13 cellular contexts compared by ENCODE assay signal in the genomic region with DNA sequence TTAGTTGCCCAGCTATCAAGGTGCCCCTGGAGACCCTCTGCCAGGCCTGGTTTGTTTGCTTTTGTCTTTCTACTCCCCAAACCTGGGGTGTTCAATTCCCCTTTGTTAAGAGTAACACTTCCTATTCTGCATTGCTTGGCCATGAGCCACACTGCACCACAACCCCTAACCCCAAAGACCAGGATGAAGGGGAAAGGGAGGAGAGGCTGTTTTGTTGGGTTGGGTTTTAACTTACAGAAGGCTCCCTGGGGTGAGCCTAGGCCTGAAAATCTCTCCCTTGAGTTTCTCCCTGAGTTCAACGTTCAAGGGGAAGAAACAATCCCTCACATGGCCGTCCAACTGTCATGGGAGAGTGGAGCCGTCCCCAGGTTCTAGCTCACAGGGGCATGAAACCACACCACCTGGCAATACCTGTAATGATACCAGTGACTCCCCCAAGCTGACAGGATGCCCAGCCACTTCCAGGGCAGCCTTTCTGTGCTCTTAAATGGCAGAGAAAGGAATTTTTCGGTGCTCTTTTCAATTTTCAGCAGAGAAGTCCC.
A peak's percentile ranks its signal among the peaks of the same experiment; 100 is the strongest.
DNase-seq lines count a peak whose midpoint lies in the region; ATAC-seq lines count a peak whose summit lies in the region.
"Had no signal": no experiment of that assay in that cellular context is flagged by ENCODE, and none has a peak within 500 bp of the region (broad histone marks: within the 10 kb centered on the region; RNA-seq: fewer than 3 reads in every experiment).

No MANE protein-coding gene starts in this region.

- peaks cover 83% of the 10 kb centered on the region for H3K4me1 Mint-ChIP-seq in stimulated activated memory B cell treated with anti-CD40 and anti-IgM and Interleukin-4, amounts not matched to agents 10 μg/mL and 1 μg/mL and 100 μg/mL, for 72 hours

- H3K27me3 ChIP-seq in duodenal mucosa (ENCODE audit: control insufficient read depth in 1 of 2, insufficient read depth in 2 of 2, low read length in 2 of 2): no peaks in the 10 kb centered on the region

- ATAC-seq in stimulated activated memory B cell treated with anti-CD40 and anti-IgM and Interleukin-4, amounts not matched to agents 10 μg/mL and 1 μg/mL and 100 μg/mL, for 72 hours: no peak

- H3K9me3 Mint-ChIP-seq in stimulated activated memory B cell treated with anti-CD40 and anti-IgM and Interleukin-4, amounts not matched to agents 10 μg/mL and 1 μg/mL and 100 μg/mL, for 72 hours: no peaks in the 10 kb centered on the region
- H3K9me3 Mint-ChIP-seq: activated naive CD8-positive, alpha-beta T cell treated with anti-CD3 and anti-CD28 coated beads, Interleukin-2, amount 10 ng/mL, durations not matched to agents 7 days and 5 days had no signal

- peaks cover 4% of the 10 kb centered on the region for H3K36me3 Mint-ChIP-seq in stimulated activated memory B cell treated with anti-CD40 and anti-IgM and Interleukin-4, amounts not matched to agents 10 μg/mL and 1 μg/mL and 100 μg/mL, for 72 hours
- H3K36me3 Mint-ChIP-seq: activated naive CD8-positive, alpha-beta T cell treated with anti-CD3 and anti-CD28 coated beads, Interleukin-2, amount 10 ng/mL, durations not matched to agents 7 days and 5 days had no signal

- no peaks in the 10 kb centered on the region for H3K27me3 Mint-ChIP-seq in stimulated activated memory B cell treated with anti-CD40 and anti-IgM and Interleukin-4, amounts not matched to agents 10 μg/mL and 1 μg/mL and 100 μg/mL, for 72 hours

- DNase-seq in DMS53 (lab: John Stamatoyannopoulos, UW) (peak; percentile 57), DMS53 treated with DMSO at 0.1 percent for 48 hours (lab: John Stamatoyannopoulos, UW; ENCODE audit: unreplicated experiment) (no peak), NCI-H2107 treated with DMSO at 0.1 percent for 48 hours (lab: John Stamatoyannopoulos, UW; ENCODE audit: unreplicated experiment) (peak; percentile 95), LoVo (ENCODE audit: low spot score) (no peak)
- no peak for DNase-seq in stimulated activated CD4-positive, alpha-beta T cell treated with anti-CD3 and anti-CD28 coated beads, Interleukin-4, amount 100 ng/mL, for 4 hours
- DNase-seq in effector CD8-positive, alpha-beta T cell (lab: John Stamatoyannopoulos, UW): no peak
- DNase-seq: 8988T; activated naive CD8-positive, alpha-beta T cell treated with anti-CD3 and anti-CD28 coated beads, Interleukin-2, amount 10 ng/mL, durations not matched to agents 7 days and 5 days; DND-41; NCI-H524 treated with DMSO at 0.1 percent for 48 hours; T-helper 1 cell had no signal

- no peaks in the 10 kb centered on the region for H3K9me3 ChIP-seq in duodenal mucosa (ENCODE audit: control insufficient read depth in 1 of 2, low read length in 2 of 2)

- no peak overlapping the region for H3K4me3 ChIP-seq in duodenal mucosa (ENCODE audit: low read depth in 1 of 2, low read length in 2 of 2)

- H3K4me1 ChIP-seq in duodenal mucosa (ENCODE audit: control insufficient read depth in 1 of 2, insufficient read depth in 2 of 2, low read length in 2 of 2): peaks cover 61 to 66% of the 10 kb centered on the region in 2 donors

- peak overlapping the region; percentile 5 to 38 for H3K9ac ChIP-seq in duodenal mucosa (ENCODE audit: low read depth in 1 of 2, low read length in 2 of 2)

- H3K27ac Mint-ChIP-seq in stimulated activated memory B cell treated with anti-CD40 and anti-IgM and Interleukin-4, amounts not matched to agents 10 μg/mL and 1 μg/mL and 100 μg/mL, for 72 hours: peak overlapping the region; percentile 83
- H3K27ac Mint-ChIP-seq: activated naive CD8-positive, alpha-beta T cell treated with anti-CD3 and anti-CD28 coated beads, Interleukin-2, amount 10 ng/mL, durations not matched to agents 7 days and 5 days had no signal

- no peak overlapping the region for H3K27ac ChIP-seq in duodenal mucosa (ENCODE audit: low read depth, low read length)

- peaks cover 0 to 5% of the 10 kb centered on the region in 2 donors for H3K36me3 ChIP-seq in duodenal mucosa (ENCODE audit: control insufficient read depth in 1 of 2, insufficient read depth in 2 of 2, low read length in 2 of 2)

- H3K4me3 Mint-ChIP-seq in stimulated activated memory B cell treated with anti-CD40 and anti-IgM and Interleukin-4, amounts not matched to agents 10 μg/mL and 1 μg/mL and 100 μg/mL, for 72 hours: no peak overlapping the region
- H3K4me3 Mint-ChIP-seq: activated naive CD8-positive, alpha-beta T cell treated with anti-CD3 and anti-CD28 coated beads, Interleukin-2, amount 10 ng/mL, durations not matched to agents 7 days and 5 days had no signal

Comparison
In these comparisons a context has a peak if more than half of its experiments do, and no peak if none do; other contexts are left out.
1. DNase-seq: peak in DMS53 (single experiment) and NCI-H2107 treated with DMSO at 0.1 percent for 48 hours (single experiment); none in DMS53 treated with DMSO at 0.1 percent for 48 hours (single experiment), stimulated activated CD4-positive, alpha-beta T cell treated with anti-CD3 and anti-CD28 coated beads, Interleukin-4, amount 100 ng/mL, for 4 hours (0 of 2), effector CD8-positive, alpha-beta T cell (single experiment) and LoVo (single experiment).